Comparison of ENCODE assay signal across 1 cellular context in the genomic region with DNA sequence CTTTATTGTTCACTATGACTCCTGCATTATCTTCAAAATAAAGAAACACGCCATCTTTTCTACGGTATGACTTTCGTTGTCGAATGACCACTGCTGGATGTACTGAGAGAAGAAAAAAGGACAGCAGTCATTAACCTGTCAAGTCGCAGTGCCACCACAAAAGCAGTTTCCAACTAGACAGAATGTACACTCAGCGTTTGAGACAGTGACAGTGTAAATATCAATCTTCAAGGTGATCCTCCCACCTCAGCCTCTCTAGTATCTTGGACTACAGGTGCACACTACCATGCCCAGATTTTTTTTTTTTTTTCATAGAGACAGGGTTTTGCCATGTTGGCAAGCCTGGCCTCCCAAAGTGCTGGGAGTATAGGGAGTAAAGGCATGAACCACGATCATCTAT.
A peak's percentile ranks its signal among the peaks of the same experiment; 100 is the strongest.
TF ChIP-seq lines count a peak whose summit lies in the region.

No MANE protein-coding gene starts in this region.

TF ChIP-seq in K562, 482 proteins besides CTCF, POLR2A, EP300 and RAD21:
- TF ChIP-seq POLR2B (IDR thresholded peaks at IDR 0.05; ENCODE audit: low read depth, partially characterized antibody) (peak; percentile 10), TCFL5 (CRISPR knock-in tag; conservative IDR thresholded peaks at IDR 0.05) (no peak), SUPT5H (IDR thresholded peaks at IDR 0.05) (peak; percentile 20; the same call in 1 of the 2 replicates), ILK (tag; IDR thresholded peaks at IDR 0.05; ENCODE audit: borderline replicate concordance, low read depth) (no peak), MCM7 (IDR thresholded peaks at IDR 0.05) (no peak)
- TF ChIP-seq, protein P1, sequence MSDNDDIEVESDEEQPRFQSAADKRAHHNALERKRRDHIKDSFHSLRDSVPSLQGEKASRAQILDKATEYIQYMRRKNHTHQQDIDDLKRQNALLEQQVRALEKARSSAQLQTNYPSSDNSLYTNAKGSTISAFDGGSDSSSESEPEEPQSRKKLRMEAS (CRISPR knock-in tag; IDR thresholded peaks at IDR 0.05): no peak
TF ChIP-seq in K562: peak in this region for 2.
